ENCODE assay signal across 21 cellular contexts in genomic region chr14:90687680-90688079, GRCh38.
DNase-seq lines count a peak whose midpoint lies in the region; ATAC-seq and TF ChIP-seq lines count a peak whose summit lies in the region.
"Had no signal": no experiment of that assay in that cellular context is flagged by ENCODE, and none has a peak within 500 bp of the region (broad histone marks: within the 10 kb centered on the region; RNA-seq: fewer than 3 reads in every experiment).

No MANE protein-coding gene starts in this region.

- H3K27me3 ChIP-seq in IMR-90 (ENCODE audit: control insufficient read depth, insufficient read depth, low read length) (no peaks in the 10 kb centered on the region), thyroid gland (no peaks in the 10 kb centered on the region)
- H3K27me3 ChIP-seq: BE2C; BLaER1 treated with 17β-estradiol and CSF1 and Interleukin-3, amounts not matched to agents 10 nM and 100 nM had no signal

- no peaks in the 10 kb centered on the region for H3K9me3 ChIP-seq in IMR-90 (ENCODE audit: control insufficient read depth, insufficient read depth, low read length)
- H3K9me3 ChIP-seq in thyroid gland, result no peaks in the 10 kb centered on the region
- H3K9me3 ChIP-seq: BE2C, HAP-1 had no signal

- no peaks in the 10 kb centered on the region for H3K9me3 Mint-ChIP-seq in activated CD4-positive, alpha-beta T cell treated with anti-CD3 and anti-CD28 coated beads, Interleukin-2, amount 10 ng/mL, durations not matched to agents 24 days and 14 days
- no peaks in the 10 kb centered on the region for H3K9me3 Mint-ChIP-seq in activated CD4-positive, alpha-beta T cell treated with anti-CD3 and anti-CD28 coated beads for 36 hours (ENCODE audit: low read depth)
- no peaks in the 10 kb centered on the region for H3K9me3 Mint-ChIP-seq in neural crest cell
- H3K9me3 Mint-ChIP-seq: CD14-positive monocyte; CD4-positive, alpha-beta T cell; CD8-positive, alpha-beta memory T cell; GM23338; HFFc6 had no signal

- H2AFZ ChIP-seq in IMR-90 (replicated peaks; ENCODE audit: low read length, poor library complexity), result no peak overlapping the region
- H2AFZ ChIP-seq: GM23338 had no signal

- no peaks in the 10 kb centered on the region for H4K20me1 ChIP-seq in IMR-90 (ENCODE audit: insufficient read depth, low read length)
- H4K20me1 ChIP-seq: BLaER1 treated with 17β-estradiol and CSF1 and Interleukin-3, amounts not matched to agents 10 nM and 100 nM had no signal

- no peak overlapping the region for H2AK5ac ChIP-seq in IMR-90 (ENCODE audit: low read depth, low read length)

- peaks cover 3% of the 10 kb centered on the region; the same call in 1 of the 2 replicates for H3K9me1 ChIP-seq in IMR-90 (ENCODE audit: insufficient read depth, low read length)

- no peak overlapping the region for H3K4me2 ChIP-seq in IMR-90 (ENCODE audit: low read depth, low read length)
- H3K4me2 ChIP-seq: BLaER1 treated with 17β-estradiol and CSF1 and Interleukin-3, amounts not matched to agents 10 nM and 100 nM; GM23338 had no signal

- TF ChIP-seq POLR2A in IMR-90 (IDR thresholded peaks at IDR 0.05; ENCODE audit: low read depth, low read length) (no peak), thyroid gland (IDR thresholded peaks at IDR 0.05) (no peak)

- H3K27ac ChIP-seq in IMR-90 (ENCODE audit: insufficient read depth, low read length) (no peak overlapping the region), thyroid gland (no peak overlapping the region)
- H3K27ac ChIP-seq: 22Rv1; BLaER1 treated with 17β-estradiol and CSF1 and Interleukin-3, amounts not matched to agents 10 nM and 100 nM had no signal

- BruUV-seq in IMR-90 (replicated peaks; lab: Mats Ljungman, UMichigan), result no TSS peak

- in situ Hi-C loops in IMR-90 (cut with MboI; ENCODE audit: low sequenced_read_pairs), result no loop called here

- H4K91ac ChIP-seq in IMR-90 (ENCODE audit: insufficient read depth, low read depth, low read length), result no peak overlapping the region

- no peak overlapping the region for H3K23ac ChIP-seq in IMR-90 (ENCODE audit: low read depth, low read length)

- peaks cover 21% of the 10 kb centered on the region for H3K27me3 Mint-ChIP-seq in activated CD4-positive, alpha-beta T cell treated with anti-CD3 and anti-CD28 coated beads, Interleukin-2, amount 10 ng/mL, durations not matched to agents 24 days and 14 days
- no peaks in the 10 kb centered on the region for H3K27me3 Mint-ChIP-seq in activated CD4-positive, alpha-beta T cell treated with anti-CD3 and anti-CD28 coated beads for 36 hours
- no peaks in the 10 kb centered on the region for H3K27me3 Mint-ChIP-seq in neural crest cell (ENCODE audit: low read depth)
- H3K27me3 Mint-ChIP-seq: CD4-positive, alpha-beta T cell had no signal

- no peak overlapping the region for H2BK120ac ChIP-seq in IMR-90 (ENCODE audit: low read depth, low read length)

- no CpG with 5 or more reads among the region's 5 CpGs for WGBS in IMR-90 (ENCODE audit: extremely low coverage in 2 of 2, insufficient read length in 1 of 2), 2 experiments
- WGBS in thyroid gland, 2 donors, result 96 to 97% methylated on average over 5 of the region's 5 CpGs

- intact Hi-C loops in activated CD4-positive, alpha-beta T cell treated with anti-CD3 and anti-CD28 coated beads, Interleukin-2, amount 10 ng/mL, durations not matched to agents 24 days and 14 days (cut with micrococcal nuclease), result no loop called here
- intact Hi-C loops in activated CD4-positive, alpha-beta T cell treated with anti-CD3 and anti-CD28 coated beads for 36 hours (cut with DNase I, micrococcal nuclease), result loop anchor here in 1 of 2 experiments (5.0 kb wide), 1 partner anchor 1065 kb away; no protein-coding TSS in a partner anchor
- intact Hi-C loops in IMR-90 (cut with micrococcal nuclease), result no loop called here
- intact Hi-C loops in thyroid gland (cut with DNase I), result no loop called here

- H3K56ac ChIP-seq in IMR-90 (ENCODE audit: extremely low read depth, insufficient read depth, low read length), result no peak overlapping the region

- no peaks in the 10 kb centered on the region for H3K4me1 Mint-ChIP-seq in activated CD4-positive, alpha-beta T cell treated with anti-CD3 and anti-CD28 coated beads, Interleukin-2, amount 10 ng/mL, durations not matched to agents 24 days and 14 days
- H3K4me1 Mint-ChIP-seq in activated CD4-positive, alpha-beta T cell treated with anti-CD3 and anti-CD28 coated beads for 36 hours, result no peaks in the 10 kb centered on the region
- H3K4me1 Mint-ChIP-seq in neural crest cell, result no peaks in the 10 kb centered on the region
- H3K4me1 Mint-ChIP-seq: CD8-positive, alpha-beta memory T cell had no signal

- TF ChIP-seq CTCF in IMR-90 (conservative IDR thresholded peaks at IDR 0.05; ENCODE audit: low read depth, low read length) (no peak), neural crest cell (conservative IDR thresholded peaks at IDR 0.05) (no peak), thyroid gland (IDR thresholded peaks at IDR 0.05) (no peak)

- no peaks in the 10 kb centered on the region; a peak in 1 of 4 replicates for H3K79me1 ChIP-seq in IMR-90 (ENCODE audit: low read depth in 1 of 2, low read length in 2 of 2)

- no peaks in the 10 kb centered on the region for H3K36me3 Mint-ChIP-seq in activated CD4-positive, alpha-beta T cell treated with anti-CD3 and anti-CD28 coated beads, Interleukin-2, amount 10 ng/mL, durations not matched to agents 24 days and 14 days (ENCODE audit: low read depth)
- no peaks in the 10 kb centered on the region for H3K36me3 Mint-ChIP-seq in activated CD4-positive, alpha-beta T cell treated with anti-CD3 and anti-CD28 coated beads for 36 hours (ENCODE audit: low read depth)
- peaks cover 25% of the 10 kb centered on the region for H3K36me3 Mint-ChIP-seq in neural crest cell (ENCODE audit: low read depth)
- H3K36me3 Mint-ChIP-seq: CD14-positive monocyte had no signal

- H3K9ac ChIP-seq in IMR-90 (ENCODE audit: low read depth, low read length), result no peak overlapping the region
- H3K9ac ChIP-seq: BLaER1 treated with 17β-estradiol and CSF1 and Interleukin-3, amounts not matched to agents 10 nM and 100 nM had no signal

- H2AK9ac ChIP-seq in IMR-90 (replicated peaks; ENCODE audit: low read depth, low read length, poor library complexity), result no peak overlapping the region

- H2BK15ac ChIP-seq in IMR-90 (ENCODE audit: low read depth, low read length), result no peak overlapping the region

- H4K8ac ChIP-seq in IMR-90 (ENCODE audit: low read depth in 2 of 2, low read length in 2 of 2), result no peak overlapping the region

- ATAC-seq in activated CD4-positive, alpha-beta T cell treated with anti-CD3 and anti-CD28 coated beads for 36 hours, result no peak
- no peak for ATAC-seq in IMR-90 (ENCODE audit: low read depth)
- ATAC-seq: GM23338 had no signal

- H2BK5ac ChIP-seq in IMR-90 (ENCODE audit: low read depth, low read length, poor library complexity, severe bottlenecking), result no peak overlapping the region

- dilution Hi-C loops in IMR-90 (cut with HindIII; ENCODE audit: low sequenced_read_pairs, unreplicated experiment), result no loop called here

- H3K14ac ChIP-seq in IMR-90 (replicated peaks; ENCODE audit: low read depth, low read length), result no peak overlapping the region

- no peak overlapping the region for H3K4ac ChIP-seq in IMR-90 (ENCODE audit: low read depth, low read length)

- no peak overlapping the region for H4K5ac ChIP-seq in IMR-90 (ENCODE audit: low read depth, low read length)

- no peak overlapping the region for H3K18ac ChIP-seq in IMR-90 (ENCODE audit: low read depth, low read length)

- no peak overlapping the region for H3K4me3 Mint-ChIP-seq in activated CD4-positive, alpha-beta T cell treated with anti-CD3 and anti-CD28 coated beads, Interleukin-2, amount 10 ng/mL, durations not matched to agents 24 days and 14 days
- no peak overlapping the region for H3K4me3 Mint-ChIP-seq in activated CD4-positive, alpha-beta T cell treated with anti-CD3 and anti-CD28 coated beads for 36 hours
- no peak overlapping the region for H3K4me3 Mint-ChIP-seq in neural crest cell
- H3K4me3 Mint-ChIP-seq: CD14-positive monocyte; CD4-positive, alpha-beta T cell; CD8-positive, alpha-beta memory T cell; GM23338; HFFc6 had no signal

- no peak overlapping the region for H2BK20ac ChIP-seq in IMR-90 (ENCODE audit: low read depth, low read length)

- POLR2A ChIA-PET in activated CD4-positive, alpha-beta T cell treated with anti-CD3 and anti-CD28 coated beads for 36 hours (lab: Charles Lee), result no interaction called here
- POLR2A ChIA-PET in IMR-90 (lab: Charles Lee; ENCODE audit: unreplicated experiment), result no interaction called here

- H3K4me1 ChIP-seq in IMR-90 (ENCODE audit: control insufficient read depth, insufficient read depth, low read length), result no peaks in the 10 kb centered on the region
- no peaks in the 10 kb centered on the region for H3K4me1 ChIP-seq in thyroid gland
- H3K4me1 ChIP-seq: BE2C had no signal

- TF ChIP-seq RAD21 in IMR-90 (IDR thresholded peaks at IDR 0.05; ENCODE audit: low read length), result no peak

- CTCF ChIA-PET in activated CD4-positive, alpha-beta T cell treated with anti-CD3 and anti-CD28 coated beads for 36 hours (lab: Charles Lee), result interaction anchor here (0.5 to 1.0 kb wide), 2 partner anchors 9 to 485 kb away, joined by 3 to 4 read pairs; no protein-coding TSS in a partner anchor
- CTCF ChIA-PET in IMR-90 (lab: Yijun Ruan, JAX), result interaction anchor here (1.1 kb wide), 1 partner anchor 9 kb away, joined by 7 read pairs; no protein-coding TSS in a partner anchor

- no peak overlapping the region for H3K27ac Mint-ChIP-seq in activated CD4-positive, alpha-beta T cell treated with anti-CD3 and anti-CD28 coated beads, Interleukin-2, amount 10 ng/mL, durations not matched to agents 24 days and 14 days
- no peak overlapping the region for H3K27ac Mint-ChIP-seq in activated CD4-positive, alpha-beta T cell treated with anti-CD3 and anti-CD28 coated beads for 36 hours
- peak overlapping the region; percentile 83 for H3K27ac Mint-ChIP-seq in neural crest cell (ENCODE audit: unreplicated experiment)
- H3K27ac Mint-ChIP-seq: CD14-positive monocyte; CD4-positive, alpha-beta T cell; CD8-positive, alpha-beta memory T cell; GM23338; HFFc6 had no signal

- H3K4me3 ChIP-seq in IMR-90 (ENCODE audit: insufficient read depth, low read depth, low read length) (no peak overlapping the region), thyroid gland (replicated peaks in 1 of 3) (no peak overlapping the region)
- H3K4me3 ChIP-seq: BLaER1 treated with 17β-estradiol and CSF1 and Interleukin-3, amounts not matched to agents 10 nM and 100 nM; GM23338; HAP-1 had no signal

- peak; percentile 15 for DNase-seq in activated CD4-positive, alpha-beta T cell treated with anti-CD3 and anti-CD28 coated beads, Interleukin-2, amount 10 ng/mL, durations not matched to agents 24 days and 14 days
- DNase-seq in activated CD4-positive, alpha-beta T cell treated with anti-CD3 and anti-CD28 coated beads for 36 hours, result no peak
- no peak for DNase-seq in IMR-90
- DNase-seq in neural crest cell (ENCODE audit: low read depth, low spot score), result no peak
- DNase-seq in HPDE6-E6E7 (ENCODE audit: extremely low spot score), result no peak
- DNase-seq in thyroid gland, result no peak
- DNase-seq: ACHN; AML-193; BE2C; Calu3; CD4-positive, alpha-beta T cell; CD8-positive, alpha-beta memory T cell; DMS53; DMS79 treated with DMSO at 0.1 percent for 48 hours; GF-D8; HFFc6 had no signal

- peaks cover 2% of the 10 kb centered on the region; the same call in 1 of the 2 replicates for H3K36me3 ChIP-seq in IMR-90 (ENCODE audit: control insufficient read depth, insufficient read depth, low read length)
- H3K36me3 ChIP-seq in thyroid gland, result no peaks in the 10 kb centered on the region
- H3K36me3 ChIP-seq: BE2C, HAP-1 had no signal
